Comparison of ENCODE assay signal across 1 cellular context in genomic region chr6:149472241-149472640, GRCh38.
TF ChIP-seq lines count a peak whose summit lies in the region.

No MANE protein-coding gene starts in this region.

TF ChIP-seq in IMR-90, 13 proteins besides CTCF, POLR2A, EP300 and RAD21:
- TF ChIP-seq USF2 (IDR thresholded peaks at IDR 0.05; ENCODE audit: low read depth, low read length) (no peak), RFX5 (IDR thresholded peaks at IDR 0.05; ENCODE audit: low read depth, low read length) (no peak), CEBPB (IDR thresholded peaks at IDR 0.05; ENCODE audit: low read depth, low read length) (no peak), FOS (IDR thresholded peaks at IDR 0.05; ENCODE audit: low read depth, low read length) (no peak), ELK1 (IDR thresholded peaks at IDR 0.05; ENCODE audit: borderline replicate concordance, low read depth, low read length) (no peak), SMC3 (IDR thresholded peaks at IDR 0.05; ENCODE audit: low read depth, low read length) (no peak), RCOR1 (IDR thresholded peaks at IDR 0.05; ENCODE audit: insufficient replicate concordance, low read length) (no peak), MAFK (IDR thresholded peaks at IDR 0.05; ENCODE audit: low read depth, low read length) (no peak), MAZ (IDR thresholded peaks at IDR 0.05; ENCODE audit: borderline replicate concordance, low read depth, low read length) (no peak), MXI1 (IDR thresholded peaks at IDR 0.05; ENCODE audit: borderline replicate concordance, low read depth, low read length) (no peak), CHD1 (IDR thresholded peaks at IDR 0.05; ENCODE audit: low read depth, low read length) (no peak), NFE2L2 (IDR thresholded peaks at IDR 0.05; ENCODE audit: low read depth, low read length) (no peak), BHLHE40 (IDR thresholded peaks at IDR 0.05; ENCODE audit: low read depth, low read length) (no peak)
